ENCODE assay signal across 27 cellular contexts in genomic region chr10:35394411-35394851, GRCh38. TPM values are rescaled to one million over a fixed set of nuclear protein-coding genes. Genes with fewer than 3 reads are reported as not detected.
DNase-seq lines count a peak whose midpoint lies in the region; ATAC-seq and TF ChIP-seq lines count a peak whose summit lies in the region.
"Had no signal": no experiment of that assay in that cellular context is flagged by ENCODE, and none has a peak within 500 bp of the region (broad histone marks: within the 10 kb centered on the region; RNA-seq: fewer than 3 reads in every experiment).

No MANE protein-coding gene starts in this region.

- H3K4me3 ChIP-seq in HUES64 (ENCODE audit: low read length) (no peak overlapping the region), lower lobe of right lung (no peak overlapping the region), thyroid gland (replicated peaks in 1 of 3) (no peak overlapping the region), heart right ventricle (no peak overlapping the region)
- H3K4me3 ChIP-seq: colonic mucosa, SJCRH30, testis, vagina had no signal

- TF ChIP-seq POLR2A in thyroid gland (IDR thresholded peaks at IDR 0.05): no peak

- peak overlapping the region; percentile 34; the same call in 1 of the 2 replicates for H3K27ac ChIP-seq in HUES64 (ENCODE audit: low read depth, low read length)
- no peak overlapping the region for H3K27ac ChIP-seq in lower lobe of right lung
- peak overlapping the region; percentile 30 to 70 (median 53) for H3K27ac ChIP-seq in thyroid gland
- peak overlapping the region in 4 of 10 donors; percentile 5 to 41 (median 26) for H3K27ac ChIP-seq in heart right ventricle
- H3K27ac ChIP-seq: C4-2B, colonic mucosa, SJCRH30, testis, vagina had no signal

- WGBS in HUES64: 48% methylated on average over 6 of the region's 6 CpGs
- 29% methylated on average over 6 of the region's 6 CpGs for WGBS in thyroid gland, 2 donors
- 50 to 53% methylated on average over 6 of the region's 6 CpGs for WGBS in heart right ventricle, 2 donors

- peaks cover 26% of the 10 kb centered on the region for H3K36me3 Mint-ChIP-seq in endothelial cell (ENCODE audit: low read depth, unreplicated experiment)

- no peak overlapping the region for H3K9ac ChIP-seq in HUES64 (ENCODE audit: low read depth, low read length)

- intact Hi-C loops in lower lobe of right lung (cut with DNase I): no loop called here
- intact Hi-C loops in thyroid gland (cut with DNase I): no loop called here
- intact Hi-C loops in heart right ventricle (cut with DNase I): no loop called here

- H3K9me3 ChIP-seq in HUES64 (ENCODE audit: insufficient read depth, low read depth, low read length) (peaks cover 17% of the 10 kb centered on the region), lower lobe of right lung (peaks cover 13% of the 10 kb centered on the region), thyroid gland (no peaks in the 10 kb centered on the region), heart right ventricle (peaks cover 0 to 19% (median 9%) of the 10 kb centered on the region in 11 donors)
- H3K9me3 ChIP-seq: colonic mucosa, SJCRH30, testis had no signal

- no peaks in the 10 kb centered on the region for H3K27me3 ChIP-seq in HUES64 (ENCODE audit: insufficient read depth, low read length)
- no peaks in the 10 kb centered on the region for H3K27me3 ChIP-seq in lower lobe of right lung (ENCODE audit: low read depth)
- no peaks in the 10 kb centered on the region for H3K27me3 ChIP-seq in thyroid gland
- no peaks in the 10 kb centered on the region for H3K27me3 ChIP-seq in heart right ventricle
- H3K27me3 ChIP-seq: colonic mucosa, SJCRH30, testis, vagina had no signal

- peaks cover 82% of the 10 kb centered on the region for H3K4me1 Mint-ChIP-seq in endothelial cell (ENCODE audit: unreplicated experiment)

- peaks cover 57% of the 10 kb centered on the region for H3K4me1 ChIP-seq in HUES64 (ENCODE audit: insufficient read depth, low read length)
- H3K4me1 ChIP-seq in lower lobe of right lung: peaks cover 67% of the 10 kb centered on the region
- peaks cover 44 to 77% of the 10 kb centered on the region in 2 donors for H3K4me1 ChIP-seq in thyroid gland
- peaks cover 27 to 100% (median 91%) of the 10 kb centered on the region in 9 donors for H3K4me1 ChIP-seq in heart right ventricle
- H3K4me1 ChIP-seq: colonic mucosa had no signal

- no peak for DNase-seq in endothelial cell (ENCODE audit: low spot score)
- DNase-seq in lower lobe of right lung: peak; percentile 73
- DNase-seq in thyroid gland: peak; percentile 84 to 87
- DNase-seq in activated CD8-positive, alpha-beta memory T cell treated with anti-CD3 and anti-CD28 coated beads, Interleukin-2, amount 50 U/mL, for 48 hours: no peak
- no peak for DNase-seq in hypothalamus (lab: John Stamatoyannopoulos, UW)
- DNase-seq in heart right ventricle: no peak
- DNase-seq: activated CD4-positive, alpha-beta T cell treated with anti-CD3 and anti-CD28 coated beads, Interleukin-2, amount 50 U/mL, for 4 hours; activated CD4-positive, CD25-positive, alpha-beta regulatory T cell; activated naive CD4-positive, alpha-beta T cell treated with anti-CD3 and anti-CD28 coated beads, Interleukin-2, amount 10 ng/mL, durations not matched to agents 7 days and 5 days; Calu3; colonic mucosa; DMS79 treated with DMSO at 0.1 percent for 48 hours; effector memory CD4-positive, alpha-beta T cell; foreskin fibroblast; immature natural killer cell; MV-4-11; NCI-H146; NCI-H446; NCI-H774; SJCRH30; stimulated activated naive CD4-positive, alpha-beta T cell treated with Interleukin-2 at 50 U/mL for 16 hours; testis had no signal

- peak overlapping the region; percentile 74 for H3K27ac Mint-ChIP-seq in endothelial cell (ENCODE audit: unreplicated experiment)
- H3K27ac Mint-ChIP-seq: activated naive CD4-positive, alpha-beta T cell treated with anti-CD3 and anti-CD28 coated beads, Interleukin-2, amount 10 ng/mL, durations not matched to agents 7 days and 5 days had no signal

- TF ChIP-seq CTCF in endothelial cell (IDR thresholded peaks at IDR 0.05; ENCODE audit: unreplicated experiment) (no peak), lower lobe of right lung (IDR thresholded peaks at IDR 0.05) (no peak), thyroid gland (IDR thresholded peaks at IDR 0.05) (no peak), heart right ventricle (IDR thresholded peaks at IDR 0.05) (no peak)

- H3K9me3 Mint-ChIP-seq in endothelial cell (ENCODE audit: unreplicated experiment): peaks cover 15% of the 10 kb centered on the region

- H3K36me3 ChIP-seq in HUES64 (ENCODE audit: insufficient read depth, low read length): no peaks in the 10 kb centered on the region
- H3K36me3 ChIP-seq in lower lobe of right lung: no peaks in the 10 kb centered on the region
- H3K36me3 ChIP-seq in thyroid gland: no peaks in the 10 kb centered on the region
- H3K36me3 ChIP-seq in heart right ventricle: no peaks in the 10 kb centered on the region
- H3K36me3 ChIP-seq: colonic mucosa, SJCRH30, vagina had no signal

- peak overlapping the region; percentile 14 for H3K4me3 Mint-ChIP-seq in endothelial cell (ENCODE audit: unreplicated experiment)
- H3K4me3 Mint-ChIP-seq: activated naive CD4-positive, alpha-beta T cell treated with anti-CD3 and anti-CD28 coated beads, Interleukin-2, amount 10 ng/mL, durations not matched to agents 7 days and 5 days; immature natural killer cell had no signal

- peak; percentile 87 to 90 for ATAC-seq in lower lobe of right lung
- no peak for ATAC-seq in GM19035 (IDR thresholded peaks at IDR 0.05; ENCODE audit: unreplicated experiment)
- ATAC-seq in heart right ventricle: no peak
- ATAC-seq: esophagus mucosa had no signal

- H3K27me3 Mint-ChIP-seq in endothelial cell (ENCODE audit: unreplicated experiment): peaks cover 11% of the 10 kb centered on the region
- H3K27me3 Mint-ChIP-seq: activated naive CD4-positive, alpha-beta T cell treated with anti-CD3 and anti-CD28 coated beads, Interleukin-2, amount 10 ng/mL, durations not matched to agents 7 days and 5 days had no signal

RNA-seq across cellular contexts. Expression of gene CCNY, which starts 58.1 kb away (rescaled TPM):
- 33.7 TPM for polyA plus RNA-seq in HUES64 (2013, experiment 1 of 2)
- polyA plus RNA-seq in HUES64 (2013, experiment 2 of 2): 33.8 TPM
- total RNA-seq in endothelial cell (ENCODE audit: unreplicated experiment) (169 TPM), lower lobe of right lung (64.5 TPM), thyroid gland (10 to 100 TPM; 37.5 to 56.3 (median 43.9) TPM), heart right ventricle (10 to 100 TPM; 69.9 to 99.4 (median 90.1) TPM)
- polyA plus RNA-seq in heart right ventricle: 10 to 100 TPM; 26.0 to 32.3 TPM

Comparison
In these comparisons a context has a peak if more than half of its experiments do, and no peak if none do; other contexts are left out.
1. DNase-seq: peak in lower lobe of right lung (single experiment) and thyroid gland (2 of 2); none in endothelial cell (single experiment), activated CD8-positive, alpha-beta memory T cell treated with anti-CD3 and anti-CD28 coated beads, Interleukin-2, amount 50 U/mL, for 48 hours (single experiment), hypothalamus (0 of 51) and heart right ventricle (0 of 2).
2. ATAC-seq: peak in lower lobe of right lung (2 of 2); none in GM19035 (single experiment) and heart right ventricle (0 of 8).